In genomic region chr3:72665701-72666443, GRCh38 we compare ENCODE assay signal across 1 cellular context.
TF ChIP-seq lines count a peak whose summit lies in the region.

No MANE protein-coding gene starts in this region.

TF ChIP-seq in WTC11, 78 proteins besides CTCF, POLR2A, EP300 and RAD21 (continued from another document):
- TF ChIP-seq MLX (CRISPR knock-in tag; IDR thresholded peaks at IDR 0.05) (no peak), ESRRA (CRISPR knock-in tag; IDR thresholded peaks at IDR 0.05; ENCODE audit: borderline replicate concordance) (no peak), NFATC4 (CRISPR knock-in tag; IDR thresholded peaks at IDR 0.05) (no peak), ATF3 (CRISPR knock-in tag; conservative IDR thresholded peaks at IDR 0.05) (no peak), AR (CRISPR knock-in tag; IDR thresholded peaks at IDR 0.05) (no peak), NR1H2 (CRISPR knock-in tag; IDR thresholded peaks at IDR 0.05) (no peak), HMGXB4 (CRISPR knock-in tag; IDR thresholded peaks at IDR 0.05) (no peak), CBFB (CRISPR knock-in tag; IDR thresholded peaks at IDR 0.05; ENCODE audit: low read depth) (no peak), IRF1 (CRISPR knock-in tag; IDR thresholded peaks at IDR 0.05) (no peak)
